ENCODE assay signal across 8 cellular contexts in genomic region chr10:119651514-119652327, GRCh38.
DNase-seq lines count a peak whose midpoint lies in the region; ATAC-seq and TF ChIP-seq lines count a peak whose summit lies in the region.

No MANE protein-coding gene starts in this region.

- H3K36me3 ChIP-seq in SU-DHL-6 (ENCODE audit: low read length) (no peaks in the 10 kb centered on the region), mucosa of rectum (ENCODE audit: control insufficient read depth in 2 of 2, insufficient read depth in 2 of 2, low read length in 2 of 2) (peaks cover 0 to under 1% of the 10 kb centered on the region in 2 donors)

- H2AFZ ChIP-seq in SU-DHL-6 (ENCODE audit: low read depth, low read length, severe bottlenecking) = peak overlapping the region; percentile 87

- H3K9me3 ChIP-seq in SU-DHL-6 (ENCODE audit: insufficient read depth, low read length) = no peaks in the 10 kb centered on the region
- no peaks in the 10 kb centered on the region for H3K9me3 ChIP-seq in mucosa of rectum (ENCODE audit: control insufficient read depth in 2 of 2, low read length in 2 of 2)

- no peak for TF ChIP-seq CTCF in SU-DHL-6 (IDR thresholded peaks at IDR 0.05; ENCODE audit: insufficient read depth, low read length, poor library complexity, severe bottlenecking)

- peak overlapping the region; percentile 69 for H3K4me2 ChIP-seq in SU-DHL-6 (ENCODE audit: low read depth, low read length, poor library complexity, severe bottlenecking)

- peaks cover 10% of the 10 kb centered on the region for H3F3A ChIP-seq in SU-DHL-6 (ENCODE audit: insufficient read depth)

- no peaks in the 10 kb centered on the region for H3K79me2 ChIP-seq in SU-DHL-6 (ENCODE audit: insufficient read depth, low read length)

- peak overlapping the region; percentile 68 for H3K9ac ChIP-seq in SU-DHL-6 (ENCODE audit: low read length)
- H3K9ac ChIP-seq in mucosa of rectum (ENCODE audit: low read depth in 1 of 2, low read length in 2 of 2) = peak overlapping the region; percentile 74 to 95

- no peaks in the 10 kb centered on the region for H3K9me2 ChIP-seq in SU-DHL-6 (replicated peaks; ENCODE audit: insufficient read depth, low read length)

- ATAC-seq in HG02571 (IDR thresholded peaks at IDR 0.05; ENCODE audit: unreplicated experiment) = peak; percentile 37

- H3K4me3 ChIP-seq in GM08714 (ENCODE audit: low read length) = peak overlapping the region; percentile 80
- peak overlapping the region; percentile 71 for H3K4me3 ChIP-seq in SU-DHL-6 (ENCODE audit: insufficient read depth, low read length, poor library complexity, severe bottlenecking)
- H3K4me3 ChIP-seq in mucosa of rectum (ENCODE audit: low read length in 2 of 2) = peak overlapping the region; percentile 84 to 87

- H3K27me3 ChIP-seq in SU-DHL-6 (ENCODE audit: low read length) (no peaks in the 10 kb centered on the region), mucosa of rectum (ENCODE audit: control insufficient read depth in 2 of 2, insufficient read depth in 2 of 2, low read length in 2 of 2) (no peaks in the 10 kb centered on the region)

- H3K27ac ChIP-seq in SU-DHL-6 (ENCODE audit: low read depth, low read length) (no peak overlapping the region), mucosa of rectum (ENCODE audit: low read depth in 2 of 2, low read length in 2 of 2) (peak overlapping the region; percentile 88 to 89)

- peaks cover 12 to 26% of the 10 kb centered on the region in 2 donors for H3K4me1 ChIP-seq in mucosa of rectum (ENCODE audit: control insufficient read depth in 2 of 2, insufficient read depth in 2 of 2, low read length in 2 of 2)

- H4K20me1 ChIP-seq in SU-DHL-6 (ENCODE audit: low read depth, low read length) = no peaks in the 10 kb centered on the region

- DNase-seq in ecto neural progenitor cell (ENCODE audit: low spot score) (peak; percentile 73), DMS153 treated with DMSO at 0.1 percent for 48 hours (lab: John Stamatoyannopoulos, UW; ENCODE audit: unreplicated experiment) (no peak), SHP77 treated with DMSO at 0.1 percent for 48 hours (lab: John Stamatoyannopoulos, UW) (no peak), cerebellar nuclear complex (lab: John Stamatoyannopoulos, UW) (no peak)
